Comparison of ENCODE assay signal across 37 cellular contexts in genomic region chr18:9466127-9466526, GRCh38.
"Had no signal": no experiment of that assay in that cellular context is flagged by ENCODE, and none has a peak within 500 bp of the region (broad histone marks: within the 10 kb centered on the region; RNA-seq: fewer than 3 reads in every experiment).

No MANE protein-coding gene starts in this region.

- H3K27me3 ChIP-seq: adrenal gland, cardiac muscle cell, colonic mucosa had no signal

- H3K27me3 Mint-ChIP-seq: activated naive CD8-positive, alpha-beta T cell had no signal

- H3K36me3 ChIP-seq: adrenal gland, cardiac muscle cell, colonic mucosa had no signal

- FAIRE-seq: bronchial epithelial cell, TTC549 had no signal

- H3K27ac Mint-ChIP-seq: activated CD4-positive, alpha-beta memory T cell treated with anti-CD3 and anti-CD28 coated beads, Interleukin-2, amount 10 ng/mL, durations not matched to agents 7 days and 5 days; activated CD4-positive, alpha-beta T cell treated with anti-CD3 and anti-CD28 coated beads for 36 hours; activated CD4-positive, alpha-beta T cell treated with anti-CD3 and anti-CD28 coated beads, Interleukin-2, amount 10 ng/mL, durations not matched to agents 7 days and 5 days; activated CD8-positive, alpha-beta memory T cell treated with anti-CD3 and anti-CD28 coated beads, Interleukin-2, amount 10 ng/mL, durations not matched to agents 7 days and 5 days; activated CD8-positive, alpha-beta T cell treated with anti-CD3 and anti-CD28 coated beads, Interleukin-2, amount 10 ng/mL, durations not matched to agents 7 days and 5 days; activated naive CD4-positive, alpha-beta T cell treated with anti-CD3 and anti-CD28 coated beads, Interleukin-2, amount 10 ng/mL, durations not matched to agents 7 days and 5 days; activated naive CD4-positive, alpha-beta T cell treated with anti-CD3 and anti-CD28 coated beads, Interleukin-2, amount 50 U/mL, for 24 hours; activated naive CD8-positive, alpha-beta T cell; activated T-cell treated with anti-CD3 and anti-CD28 coated beads, Interleukin-2, amount 50 U/mL, for 24 hours; activated T-helper 2 cell treated with anti-CD3 and anti-CD28 coated beads, Interferon-gamma antibody, Interleukin-2, Interleukin-4, amounts not matched to agents 10 μg/mL and 5 μg/mL and 100 μg/mL, durations not matched to agents 14 hours and 24 hours and 36 hours; brain; T-helper 1 cell treated with Interleukin-12 subunit alpha and Interleukin-12 subunit beta and Interleukin-4 antibody, amounts not matched to agents 30 μg/mL and 1 μg/mL, for 36 hours; T-helper 2 cell treated with Interferon-gamma antibody and Interleukin-4, amounts not matched to agents 5 μg/mL and 100 μg/mL, for 36 hours had no signal

- H3K4me1 ChIP-seq: adrenal gland, colonic mucosa had no signal

- H3K4me3 ChIP-seq: adrenal gland, cardiac muscle cell, colonic mucosa had no signal

- H3K27ac ChIP-seq: adrenal gland, cardiac muscle cell, colonic mucosa, VCaP had no signal

- DNase-seq: activated CD4-positive, alpha-beta memory T cell treated with anti-CD3 and anti-CD28 coated beads, Interleukin-2, amount 10 ng/mL, durations not matched to agents 7 days and 5 days; activated CD4-positive, alpha-beta T cell treated with anti-CD3 and anti-CD28 coated beads for 1 hour; activated CD4-positive, alpha-beta T cell treated with anti-CD3 and anti-CD28 coated beads for 36 hours; activated CD4-positive, alpha-beta T cell treated with anti-CD3 and anti-CD28 coated beads for 48 hours; activated CD4-positive, alpha-beta T cell treated with anti-CD3 and anti-CD28 coated beads, Interleukin-2, amount 10 ng/mL, durations not matched to agents 7 days and 5 days; activated CD4-positive, alpha-beta T cell treated with anti-CD3 and anti-CD28 coated beads, Interleukin-2, amount 50 U/mL, for 48 hours; activated CD4-positive, CD25-positive, alpha-beta regulatory T cell; activated CD8-positive, alpha-beta memory T cell treated with anti-CD3 and anti-CD28 coated beads for 24 hours; activated CD8-positive, alpha-beta memory T cell treated with anti-CD3 and anti-CD28 coated beads, Interleukin-2, amount 10 ng/mL, durations not matched to agents 7 days and 5 days; activated CD8-positive, alpha-beta memory T cell treated with anti-CD3 and anti-CD28 coated beads, Interleukin-2, amount 50 U/mL, for 48 hours; activated CD8-positive, alpha-beta T cell treated with anti-CD3 and anti-CD28 coated beads, Interleukin-2, amount 10 ng/mL, durations not matched to agents 7 days and 5 days; activated effector memory CD4-positive, alpha-beta T cell treated with Interleukin-2 at 50 U/mL for 16 hours; activated gamma-delta T cell; activated naive CD4-positive, alpha-beta T cell treated with anti-CD3 and anti-CD28 coated beads, Interleukin-2, amount 10 ng/mL, durations not matched to agents 7 days and 5 days; activated naive CD4-positive, alpha-beta T cell treated with Interleukin-2 at 50 U/mL for 16 hours; activated T-cell treated with anti-CD3 and anti-CD28 coated beads, Interleukin-2, amount 50 U/mL, for 24 hours; activated T-cell treated with anti-CD3 and anti-CD28 coated beads, Interleukin-2, amount 50 U/mL, for 48 hours; adrenal gland; amniotic stem cell; aorta; caudate nucleus; cerebellar nuclear complex; colonic mucosa; T-helper 2 cell; T-helper 9 cell had no signal

- H3K9me3 ChIP-seq: colonic mucosa had no signal

- ATAC-seq: activated CD4-positive, alpha-beta T cell treated with anti-CD3 and anti-CD28 coated beads for 36 hours; activated CD4-positive, CD25-positive, alpha-beta regulatory T cell treated with anti-CD3 and anti-CD28 coated beads, Interleukin-2, amount 50 U/mL, for 24 hours; activated CD8-positive, alpha-beta memory T cell treated with anti-CD3 and anti-CD28 coated beads, Interleukin-2, amount 10 ng/mL, durations not matched to agents 7 days and 5 days; activated CD8-positive, alpha-beta T cell treated with anti-CD3 and anti-CD28 coated beads, Interleukin-2, amount 10 ng/mL, durations not matched to agents 7 days and 5 days had no signal

- H3K4me1 Mint-ChIP-seq: activated CD4-positive, alpha-beta memory T cell treated with anti-CD3 and anti-CD28 coated beads, Interleukin-2, amount 10 ng/mL, durations not matched to agents 7 days and 5 days; activated CD4-positive, alpha-beta T cell treated with anti-CD3 and anti-CD28 coated beads, Interleukin-2, amount 10 ng/mL, durations not matched to agents 7 days and 5 days; activated CD8-positive, alpha-beta memory T cell treated with anti-CD3 and anti-CD28 coated beads, Interleukin-2, amount 10 ng/mL, durations not matched to agents 7 days and 5 days; activated naive CD4-positive, alpha-beta T cell treated with anti-CD3 and anti-CD28 coated beads, Interleukin-2, amount 50 U/mL, for 24 hours; brain; central memory CD8-positive, alpha-beta T cell had no signal

- H3K4me3 Mint-ChIP-seq: activated CD4-positive, alpha-beta memory T cell treated with anti-CD3 and anti-CD28 coated beads, Interleukin-2, amount 10 ng/mL, durations not matched to agents 7 days and 5 days; activated CD4-positive, alpha-beta T cell treated with anti-CD3 and anti-CD28 coated beads for 36 hours; activated CD4-positive, alpha-beta T cell treated with anti-CD3 and anti-CD28 coated beads, Interleukin-2, amount 10 ng/mL, durations not matched to agents 7 days and 5 days; activated CD8-positive, alpha-beta memory T cell treated with anti-CD3 and anti-CD28 coated beads, Interleukin-2, amount 10 ng/mL, durations not matched to agents 7 days and 5 days; activated CD8-positive, alpha-beta T cell treated with anti-CD3 and anti-CD28 coated beads, Interleukin-2, amount 10 ng/mL, durations not matched to agents 7 days and 5 days; activated naive CD4-positive, alpha-beta T cell treated with anti-CD3 and anti-CD28 coated beads, Interleukin-2, amount 10 ng/mL, durations not matched to agents 7 days and 5 days; activated naive CD4-positive, alpha-beta T cell treated with anti-CD3 and anti-CD28 coated beads, Interleukin-2, amount 50 U/mL, for 24 hours; activated naive CD8-positive, alpha-beta T cell; activated T-cell treated with anti-CD3 and anti-CD28 coated beads, Interleukin-2, amount 50 U/mL, for 24 hours; brain; central memory CD8-positive, alpha-beta T cell; T-helper 1 cell treated with Interleukin-12 subunit alpha and Interleukin-12 subunit beta and Interleukin-4 antibody, amounts not matched to agents 30 μg/mL and 1 μg/mL, for 36 hours; T-helper 2 cell treated with Interferon-gamma antibody and Interleukin-4, amounts not matched to agents 5 μg/mL and 100 μg/mL, for 36 hours had no signal
